Comparison of ENCODE assay signal across 1 cellular context in the genomic region with DNA sequence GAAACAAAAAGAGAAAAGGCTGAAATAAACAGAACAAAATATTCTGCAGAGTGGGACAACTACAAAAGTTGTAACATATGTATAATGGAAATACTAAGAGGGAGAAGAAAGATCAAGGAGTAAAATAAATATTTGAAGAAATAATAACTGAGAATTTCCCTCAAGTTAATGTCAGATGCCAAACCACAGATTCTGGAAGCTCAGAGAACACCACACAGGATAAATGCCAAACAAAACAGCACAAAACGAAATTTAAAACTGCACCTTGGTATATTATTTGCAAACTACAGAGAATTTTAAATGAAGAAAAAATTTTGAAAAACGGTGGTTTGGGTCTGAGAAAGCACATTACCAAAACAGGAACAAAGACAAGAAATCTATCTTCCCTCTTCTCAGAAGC.
TF ChIP-seq lines count a peak whose summit lies in the region.

No MANE protein-coding gene starts in this region.

TF ChIP-seq in HCT116, 20 proteins besides CTCF, POLR2A, EP300 and RAD21 (continued from another document):
- TF ChIP-seq, protein P1, sequence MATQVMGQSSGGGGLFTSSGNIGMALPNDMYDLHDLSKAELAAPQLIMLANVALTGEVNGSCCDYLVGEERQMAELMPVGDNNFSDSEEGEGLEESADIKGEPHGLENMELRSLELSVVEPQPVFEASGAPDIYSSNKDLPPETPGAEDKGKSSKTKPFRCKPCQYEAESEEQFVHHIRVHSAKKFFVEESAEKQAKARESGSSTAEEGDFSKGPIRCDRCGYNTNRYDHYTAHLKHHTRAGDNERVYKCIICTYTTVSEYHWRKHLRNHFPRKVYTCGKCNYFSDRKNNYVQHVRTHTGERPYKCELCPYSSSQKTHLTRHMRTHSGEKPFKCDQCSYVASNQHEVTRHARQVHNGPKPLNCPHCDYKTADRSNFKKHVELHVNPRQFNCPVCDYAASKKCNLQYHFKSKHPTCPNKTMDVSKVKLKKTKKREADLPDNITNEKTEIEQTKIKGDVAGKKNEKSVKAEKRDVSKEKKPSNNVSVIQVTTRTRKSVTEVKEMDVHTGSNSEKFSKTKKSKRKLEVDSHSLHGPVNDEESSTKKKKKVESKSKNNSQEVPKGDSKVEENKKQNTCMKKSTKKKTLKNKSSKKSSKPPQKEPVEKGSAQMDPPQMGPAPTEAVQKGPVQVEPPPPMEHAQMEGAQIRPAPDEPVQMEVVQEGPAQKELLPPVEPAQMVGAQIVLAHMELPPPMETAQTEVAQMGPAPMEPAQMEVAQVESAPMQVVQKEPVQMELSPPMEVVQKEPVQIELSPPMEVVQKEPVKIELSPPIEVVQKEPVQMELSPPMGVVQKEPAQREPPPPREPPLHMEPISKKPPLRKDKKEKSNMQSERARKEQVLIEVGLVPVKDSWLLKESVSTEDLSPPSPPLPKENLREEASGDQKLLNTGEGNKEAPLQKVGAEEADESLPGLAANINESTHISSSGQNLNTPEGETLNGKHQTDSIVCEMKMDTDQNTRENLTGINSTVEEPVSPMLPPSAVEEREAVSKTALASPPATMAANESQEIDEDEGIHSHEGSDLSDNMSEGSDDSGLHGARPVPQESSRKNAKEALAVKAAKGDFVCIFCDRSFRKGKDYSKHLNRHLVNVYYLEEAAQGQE (IDR thresholded peaks at IDR 0.05; ENCODE audit: low read depth), result no peak
- TF ChIP-seq SP1 (IDR thresholded peaks at IDR 0.05; ENCODE audit: low read depth) (no peak), TCF7L2 (IDR thresholded peaks at IDR 0.05; ENCODE audit: borderline replicate concordance, extremely low read depth, insufficient read depth, insufficient read length) (no peak)
- TF ChIP-seq, protein P2, sequence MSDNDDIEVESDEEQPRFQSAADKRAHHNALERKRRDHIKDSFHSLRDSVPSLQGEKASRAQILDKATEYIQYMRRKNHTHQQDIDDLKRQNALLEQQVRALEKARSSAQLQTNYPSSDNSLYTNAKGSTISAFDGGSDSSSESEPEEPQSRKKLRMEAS (IDR thresholded peaks at IDR 0.05), result no peak
